8 cellular contexts compared by ENCODE assay signal in the genomic region with DNA sequence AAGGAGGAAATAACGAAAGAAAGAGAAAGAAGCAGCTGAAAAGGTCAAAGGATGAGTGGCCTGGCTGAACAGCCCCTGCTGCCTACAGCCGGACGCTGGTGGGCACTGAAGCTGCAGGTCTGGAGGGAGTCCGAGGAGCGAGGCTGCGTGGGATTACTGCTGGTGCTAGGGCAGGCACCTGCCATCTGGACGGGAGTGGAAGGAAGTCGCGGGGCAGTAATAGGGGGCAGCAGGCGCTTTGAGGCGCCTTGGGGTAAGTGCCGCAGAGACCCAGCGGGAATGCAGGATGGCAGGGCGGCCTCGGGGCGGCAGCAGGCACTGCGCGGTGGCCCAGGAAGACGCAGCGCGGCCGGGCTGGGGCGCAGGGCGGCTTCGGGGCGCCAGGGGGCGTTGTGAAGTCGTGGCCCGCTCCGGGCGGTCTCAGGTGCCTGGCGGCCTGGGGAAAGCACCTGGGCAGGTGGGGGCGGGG. TPM values are rescaled to one million over a fixed set of nuclear protein-coding genes. Genes with fewer than 3 reads are reported as not detected.
DNase-seq lines count a peak whose midpoint lies in the region; ATAC-seq and TF ChIP-seq lines count a peak whose summit lies in the region.

No MANE protein-coding gene starts in this region.

- TF ChIP-seq CTCF in BE2C (IDR thresholded peaks at IDR 0.05; ENCODE audit: low read depth, low read length) = peak; percentile 70

- no peaks in the 10 kb centered on the region for H3K9me3 ChIP-seq in BE2C

- no peaks in the 10 kb centered on the region for H3K4me1 ChIP-seq in BE2C

- ATAC-seq in GM19328 (IDR thresholded peaks at IDR 0.05; ENCODE audit: unreplicated experiment) (peak; percentile 87), HG03521 (IDR thresholded peaks at IDR 0.05; ENCODE audit: unreplicated experiment) (peak; percentile 95)

- H3K4me3 ChIP-seq in BE2C (ENCODE audit: low read depth, low read length) = no peak overlapping the region

- no peak overlapping the region for H3K27ac ChIP-seq in epithelial cell of prostate

- H3K36me3 ChIP-seq in BE2C = no peaks in the 10 kb centered on the region

- peaks cover 58% of the 10 kb centered on the region for H3K27me3 ChIP-seq in BE2C

- DNase-seq in BE2C (peak; percentile 81), NCI-H82 (lab: John Stamatoyannopoulos, UW) (peak; percentile 88), epithelial cell of prostate (ENCODE audit: low read depth, low spot score) (peak; percentile 27), middle frontal gyrus (ENCODE audit: extremely low spot score, low spot score) (peak; percentile 13)
- DNase-seq in activated CD8-positive, alpha-beta memory T cell treated with anti-CD3 and anti-CD28 coated beads, Interleukin-2, amount 50 U/mL, for 4 hours = peak; percentile 67
- peak; percentile 11 to 12 for DNase-seq in stimulated activated CD8-positive, alpha-beta memory T cell treated with anti-CD3 and anti-CD28 coated beads, Interleukin-4, amount 100 ng/mL, for 4 hours (ENCODE audit: low read depth in 2 of 2, low spot score in 1 of 2)

RNA-seq across cellular contexts. Expression of gene SCNN1G, which starts 0.3 kb away (rescaled TPM):
- not detected for polyA plus RNA-seq in BE2C (2012; ENCODE audit: insufficient read depth, insufficient read length, low read depth)

RNA-seq across cellular contexts. Expression of gene USP31, which starts 33.0 kb away (rescaled TPM):
- 1.9 TPM for polyA plus RNA-seq in BE2C (2012; ENCODE audit: insufficient read depth, insufficient read length, low read depth)

Comparison
In these comparisons a context has a peak if more than half of its experiments do, and no peak if none do; other contexts are left out.
1. DNase-seq: peak in every context shown above with its lines; median percentile 88 in NCI-H82; 81 in BE2C; 67 in activated CD8-positive, alpha-beta memory T cell treated with anti-CD3 and anti-CD28 coated beads, Interleukin-2, amount 50 U/mL, for 4 hours; 27 in epithelial cell of prostate; 13 in middle frontal gyrus; 12 in stimulated activated CD8-positive, alpha-beta memory T cell treated with anti-CD3 and anti-CD28 coated beads, Interleukin-4, amount 100 ng/mL, for 4 hours.